1 cellular context compared by ENCODE assay signal in the genomic region with DNA sequence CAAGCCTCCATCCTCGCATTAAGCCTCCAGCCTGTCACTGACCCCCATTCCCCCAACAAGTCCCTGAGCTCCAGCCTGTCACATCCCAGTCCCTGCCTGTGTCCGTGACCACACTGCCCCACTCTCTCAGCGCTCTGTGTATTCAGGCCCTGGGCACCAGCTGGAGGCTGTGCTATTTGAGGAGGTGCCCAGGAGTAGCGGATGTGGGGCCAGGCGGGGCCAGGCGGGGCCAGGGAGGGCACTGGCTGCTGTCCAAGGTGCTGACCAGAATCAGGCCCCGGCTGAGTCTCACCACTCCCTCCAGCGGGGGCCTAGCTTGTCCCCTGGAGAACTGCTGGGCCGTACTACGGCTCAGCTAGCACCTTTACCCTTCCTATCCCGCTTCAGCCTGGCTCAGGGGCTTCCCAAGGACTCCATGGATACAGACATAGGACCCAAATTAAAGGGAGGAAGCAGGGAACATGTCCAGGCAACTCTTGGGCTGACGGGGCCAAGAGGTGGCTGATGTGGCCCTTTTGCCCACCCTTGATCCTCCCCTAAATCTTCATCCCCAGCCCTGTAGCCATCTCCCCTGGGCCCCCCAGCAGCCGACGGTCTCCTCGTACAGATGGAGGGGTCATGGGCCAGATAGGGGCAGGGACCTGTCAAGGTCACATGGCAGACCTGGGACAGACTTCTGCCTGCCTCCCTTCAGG.
TF ChIP-seq lines count a peak whose summit lies in the region.

No MANE protein-coding gene starts in this region.

TF ChIP-seq in GM12878, 131 proteins besides CTCF, POLR2A, EP300 and RAD21 (continued from another document):
- TF ChIP-seq, protein P1, sequence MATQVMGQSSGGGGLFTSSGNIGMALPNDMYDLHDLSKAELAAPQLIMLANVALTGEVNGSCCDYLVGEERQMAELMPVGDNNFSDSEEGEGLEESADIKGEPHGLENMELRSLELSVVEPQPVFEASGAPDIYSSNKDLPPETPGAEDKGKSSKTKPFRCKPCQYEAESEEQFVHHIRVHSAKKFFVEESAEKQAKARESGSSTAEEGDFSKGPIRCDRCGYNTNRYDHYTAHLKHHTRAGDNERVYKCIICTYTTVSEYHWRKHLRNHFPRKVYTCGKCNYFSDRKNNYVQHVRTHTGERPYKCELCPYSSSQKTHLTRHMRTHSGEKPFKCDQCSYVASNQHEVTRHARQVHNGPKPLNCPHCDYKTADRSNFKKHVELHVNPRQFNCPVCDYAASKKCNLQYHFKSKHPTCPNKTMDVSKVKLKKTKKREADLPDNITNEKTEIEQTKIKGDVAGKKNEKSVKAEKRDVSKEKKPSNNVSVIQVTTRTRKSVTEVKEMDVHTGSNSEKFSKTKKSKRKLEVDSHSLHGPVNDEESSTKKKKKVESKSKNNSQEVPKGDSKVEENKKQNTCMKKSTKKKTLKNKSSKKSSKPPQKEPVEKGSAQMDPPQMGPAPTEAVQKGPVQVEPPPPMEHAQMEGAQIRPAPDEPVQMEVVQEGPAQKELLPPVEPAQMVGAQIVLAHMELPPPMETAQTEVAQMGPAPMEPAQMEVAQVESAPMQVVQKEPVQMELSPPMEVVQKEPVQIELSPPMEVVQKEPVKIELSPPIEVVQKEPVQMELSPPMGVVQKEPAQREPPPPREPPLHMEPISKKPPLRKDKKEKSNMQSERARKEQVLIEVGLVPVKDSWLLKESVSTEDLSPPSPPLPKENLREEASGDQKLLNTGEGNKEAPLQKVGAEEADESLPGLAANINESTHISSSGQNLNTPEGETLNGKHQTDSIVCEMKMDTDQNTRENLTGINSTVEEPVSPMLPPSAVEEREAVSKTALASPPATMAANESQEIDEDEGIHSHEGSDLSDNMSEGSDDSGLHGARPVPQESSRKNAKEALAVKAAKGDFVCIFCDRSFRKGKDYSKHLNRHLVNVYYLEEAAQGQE (IDR thresholded peaks at IDR 0.05; ENCODE audit: low read depth, low read length), result peak; percentile 97
TF ChIP-seq in GM12878: peak in this region for 1.
